1 cellular context compared by ENCODE assay signal in the genomic region with DNA sequence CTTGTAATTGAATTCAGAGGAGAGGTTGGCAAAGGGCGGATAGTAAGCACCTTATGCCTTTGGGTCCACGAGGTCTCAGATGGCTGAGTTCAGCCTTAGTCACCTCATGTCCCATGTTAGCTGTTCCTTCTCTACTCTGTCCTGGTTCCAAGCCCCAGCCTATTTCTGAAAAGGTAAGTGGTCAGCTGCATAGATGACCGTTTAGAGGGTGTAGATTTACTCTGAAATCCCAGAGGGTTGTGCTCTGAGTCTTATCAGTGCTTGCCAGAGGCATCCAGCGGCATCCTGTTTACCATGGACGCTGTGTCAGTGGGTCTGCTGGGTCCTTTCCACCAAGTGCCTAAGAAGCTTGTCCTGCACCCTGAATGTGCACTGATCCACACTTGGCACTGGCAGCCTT.
TF ChIP-seq lines count a peak whose summit lies in the region.

No MANE protein-coding gene starts in this region.

TF ChIP-seq in K562, 482 proteins besides CTCF, POLR2A, EP300 and RAD21 (continues in another document):
- TF ChIP-seq FOXJ2 (tag; IDR thresholded peaks at IDR 0.05) (no peak), ZBTB5 (IDR thresholded peaks at IDR 0.05) (no peak), ZNF224 (CRISPR knock-in tag; IDR thresholded peaks at IDR 0.05) (no peak), ZNF217 (CRISPR knock-in tag; IDR thresholded peaks at IDR 0.05) (no peak), RBM25 (IDR thresholded peaks at IDR 0.05; ENCODE audit: low read depth, low read length, severe bottlenecking) (no peak), ZZZ3 (IDR thresholded peaks at IDR 0.05) (no peak), DNMT1 (IDR thresholded peaks at IDR 0.05) (no peak), HNRNPK (IDR thresholded peaks at IDR 0.05; ENCODE audit: low read depth, low read length, poor library complexity, severe bottlenecking) (no peak), ZBTB9 (CRISPR knock-in tag; IDR thresholded peaks at IDR 0.05) (no peak), SRF (CRISPR knock-in tag; IDR thresholded peaks at IDR 0.05) (no peak), SPI1 (IDR thresholded peaks at IDR 0.05; ENCODE audit: borderline replicate concordance, low read depth, low read length) (no peak), SMAD2 (IDR thresholded peaks at IDR 0.05; ENCODE audit: low read depth, low read length) (no peak), FIP1L1 (IDR thresholded peaks at IDR 0.05; ENCODE audit: low read depth, low read length, poor library complexity, severe bottlenecking) (no peak), TEAD4 (IDR thresholded peaks at IDR 0.05; ENCODE audit: low read length) (peak; percentile 82), TEAD4 (CRISPR knock-in tag; IDR thresholded peaks at IDR 0.05; ENCODE audit: borderline replicate concordance) (no peak), ZNF280B (CRISPR knock-in tag; IDR thresholded peaks at IDR 0.05) (no peak), MYBL2 (IDR thresholded peaks at IDR 0.05; ENCODE audit: low read depth) (no peak), MYBL2 (CRISPR knock-in tag; IDR thresholded peaks at IDR 0.05; ENCODE audit: borderline replicate concordance) (no peak), DACH1 (IDR thresholded peaks at IDR 0.05; ENCODE audit: partially characterized antibody) (no peak), FOXM1 (IDR thresholded peaks at IDR 0.05; ENCODE audit: low read depth) (peak; percentile 55; the same call in 1 of the 2 replicates), FOXM1 (CRISPR knock-in tag; IDR thresholded peaks at IDR 0.05; ENCODE audit: low read depth) (no peak), KDM1A (IDR thresholded peaks at IDR 0.05) (peak; percentile 81 to 84), RBM22 (IDR thresholded peaks at IDR 0.05; ENCODE audit: low read depth, low read length, poor library complexity, severe bottlenecking) (no peak), IRF9 (tag; IDR thresholded peaks at IDR 0.05) (no peak), ZNF668 (CRISPR knock-in tag; IDR thresholded peaks at IDR 0.05) (no peak), ZNF133 (CRISPR knock-in tag; IDR thresholded peaks at IDR 0.05) (no peak)
- TF ChIP-seq, protein P1, sequence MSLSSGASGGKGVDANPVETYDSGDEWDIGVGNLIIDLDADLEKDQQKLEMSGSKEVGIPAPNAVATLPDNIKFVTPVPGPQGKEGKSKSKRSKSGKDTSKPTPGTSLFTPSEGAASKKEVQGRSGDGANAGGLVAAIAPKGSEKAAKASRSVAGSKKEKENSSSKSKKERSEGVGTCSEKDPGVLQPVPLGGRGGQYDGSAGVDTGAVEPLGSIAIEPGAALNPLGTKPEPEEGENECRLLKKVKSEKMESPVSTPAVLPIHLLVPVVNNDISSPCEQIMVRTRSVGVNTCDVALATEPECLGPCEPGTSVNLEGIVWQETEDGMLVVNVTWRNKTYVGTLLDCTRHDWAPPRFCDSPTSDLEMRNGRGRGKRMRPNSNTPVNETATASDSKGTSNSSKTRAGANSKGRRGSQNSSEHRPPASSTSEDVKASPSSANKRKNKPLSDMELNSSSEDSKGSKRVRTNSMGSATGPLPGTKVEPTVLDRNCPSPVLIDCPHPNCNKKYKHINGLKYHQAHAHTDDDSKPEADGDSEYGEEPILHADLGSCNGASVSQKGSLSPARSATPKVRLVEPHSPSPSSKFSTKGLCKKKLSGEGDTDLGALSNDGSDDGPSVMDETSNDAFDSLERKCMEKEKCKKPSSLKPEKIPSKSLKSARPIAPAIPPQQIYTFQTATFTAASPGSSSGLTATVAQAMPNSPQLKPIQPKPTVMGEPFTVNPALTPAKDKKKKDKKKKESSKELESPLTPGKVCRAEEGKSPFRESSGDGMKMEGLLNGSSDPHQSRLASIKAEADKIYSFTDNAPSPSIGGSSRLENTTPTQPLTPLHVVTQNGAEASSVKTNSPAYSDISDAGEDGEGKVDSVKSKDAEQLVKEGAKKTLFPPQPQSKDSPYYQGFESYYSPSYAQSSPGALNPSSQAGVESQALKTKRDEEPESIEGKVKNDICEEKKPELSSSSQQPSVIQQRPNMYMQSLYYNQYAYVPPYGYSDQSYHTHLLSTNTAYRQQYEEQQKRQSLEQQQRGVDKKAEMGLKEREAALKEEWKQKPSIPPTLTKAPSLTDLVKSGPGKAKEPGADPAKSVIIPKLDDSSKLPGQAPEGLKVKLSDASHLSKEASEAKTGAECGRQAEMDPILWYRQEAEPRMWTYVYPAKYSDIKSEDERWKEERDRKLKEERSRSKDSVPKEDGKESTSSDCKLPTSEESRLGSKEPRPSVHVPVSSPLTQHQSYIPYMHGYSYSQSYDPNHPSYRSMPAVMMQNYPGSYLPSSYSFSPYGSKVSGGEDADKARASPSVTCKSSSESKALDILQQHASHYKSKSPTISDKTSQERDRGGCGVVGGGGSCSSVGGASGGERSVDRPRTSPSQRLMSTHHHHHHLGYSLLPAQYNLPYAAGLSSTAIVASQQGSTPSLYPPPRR (CRISPR knock-in tag; IDR thresholded peaks at IDR 0.05; ENCODE audit: borderline replicate concordance) = no peak
- TF ChIP-seq, protein P2, sequence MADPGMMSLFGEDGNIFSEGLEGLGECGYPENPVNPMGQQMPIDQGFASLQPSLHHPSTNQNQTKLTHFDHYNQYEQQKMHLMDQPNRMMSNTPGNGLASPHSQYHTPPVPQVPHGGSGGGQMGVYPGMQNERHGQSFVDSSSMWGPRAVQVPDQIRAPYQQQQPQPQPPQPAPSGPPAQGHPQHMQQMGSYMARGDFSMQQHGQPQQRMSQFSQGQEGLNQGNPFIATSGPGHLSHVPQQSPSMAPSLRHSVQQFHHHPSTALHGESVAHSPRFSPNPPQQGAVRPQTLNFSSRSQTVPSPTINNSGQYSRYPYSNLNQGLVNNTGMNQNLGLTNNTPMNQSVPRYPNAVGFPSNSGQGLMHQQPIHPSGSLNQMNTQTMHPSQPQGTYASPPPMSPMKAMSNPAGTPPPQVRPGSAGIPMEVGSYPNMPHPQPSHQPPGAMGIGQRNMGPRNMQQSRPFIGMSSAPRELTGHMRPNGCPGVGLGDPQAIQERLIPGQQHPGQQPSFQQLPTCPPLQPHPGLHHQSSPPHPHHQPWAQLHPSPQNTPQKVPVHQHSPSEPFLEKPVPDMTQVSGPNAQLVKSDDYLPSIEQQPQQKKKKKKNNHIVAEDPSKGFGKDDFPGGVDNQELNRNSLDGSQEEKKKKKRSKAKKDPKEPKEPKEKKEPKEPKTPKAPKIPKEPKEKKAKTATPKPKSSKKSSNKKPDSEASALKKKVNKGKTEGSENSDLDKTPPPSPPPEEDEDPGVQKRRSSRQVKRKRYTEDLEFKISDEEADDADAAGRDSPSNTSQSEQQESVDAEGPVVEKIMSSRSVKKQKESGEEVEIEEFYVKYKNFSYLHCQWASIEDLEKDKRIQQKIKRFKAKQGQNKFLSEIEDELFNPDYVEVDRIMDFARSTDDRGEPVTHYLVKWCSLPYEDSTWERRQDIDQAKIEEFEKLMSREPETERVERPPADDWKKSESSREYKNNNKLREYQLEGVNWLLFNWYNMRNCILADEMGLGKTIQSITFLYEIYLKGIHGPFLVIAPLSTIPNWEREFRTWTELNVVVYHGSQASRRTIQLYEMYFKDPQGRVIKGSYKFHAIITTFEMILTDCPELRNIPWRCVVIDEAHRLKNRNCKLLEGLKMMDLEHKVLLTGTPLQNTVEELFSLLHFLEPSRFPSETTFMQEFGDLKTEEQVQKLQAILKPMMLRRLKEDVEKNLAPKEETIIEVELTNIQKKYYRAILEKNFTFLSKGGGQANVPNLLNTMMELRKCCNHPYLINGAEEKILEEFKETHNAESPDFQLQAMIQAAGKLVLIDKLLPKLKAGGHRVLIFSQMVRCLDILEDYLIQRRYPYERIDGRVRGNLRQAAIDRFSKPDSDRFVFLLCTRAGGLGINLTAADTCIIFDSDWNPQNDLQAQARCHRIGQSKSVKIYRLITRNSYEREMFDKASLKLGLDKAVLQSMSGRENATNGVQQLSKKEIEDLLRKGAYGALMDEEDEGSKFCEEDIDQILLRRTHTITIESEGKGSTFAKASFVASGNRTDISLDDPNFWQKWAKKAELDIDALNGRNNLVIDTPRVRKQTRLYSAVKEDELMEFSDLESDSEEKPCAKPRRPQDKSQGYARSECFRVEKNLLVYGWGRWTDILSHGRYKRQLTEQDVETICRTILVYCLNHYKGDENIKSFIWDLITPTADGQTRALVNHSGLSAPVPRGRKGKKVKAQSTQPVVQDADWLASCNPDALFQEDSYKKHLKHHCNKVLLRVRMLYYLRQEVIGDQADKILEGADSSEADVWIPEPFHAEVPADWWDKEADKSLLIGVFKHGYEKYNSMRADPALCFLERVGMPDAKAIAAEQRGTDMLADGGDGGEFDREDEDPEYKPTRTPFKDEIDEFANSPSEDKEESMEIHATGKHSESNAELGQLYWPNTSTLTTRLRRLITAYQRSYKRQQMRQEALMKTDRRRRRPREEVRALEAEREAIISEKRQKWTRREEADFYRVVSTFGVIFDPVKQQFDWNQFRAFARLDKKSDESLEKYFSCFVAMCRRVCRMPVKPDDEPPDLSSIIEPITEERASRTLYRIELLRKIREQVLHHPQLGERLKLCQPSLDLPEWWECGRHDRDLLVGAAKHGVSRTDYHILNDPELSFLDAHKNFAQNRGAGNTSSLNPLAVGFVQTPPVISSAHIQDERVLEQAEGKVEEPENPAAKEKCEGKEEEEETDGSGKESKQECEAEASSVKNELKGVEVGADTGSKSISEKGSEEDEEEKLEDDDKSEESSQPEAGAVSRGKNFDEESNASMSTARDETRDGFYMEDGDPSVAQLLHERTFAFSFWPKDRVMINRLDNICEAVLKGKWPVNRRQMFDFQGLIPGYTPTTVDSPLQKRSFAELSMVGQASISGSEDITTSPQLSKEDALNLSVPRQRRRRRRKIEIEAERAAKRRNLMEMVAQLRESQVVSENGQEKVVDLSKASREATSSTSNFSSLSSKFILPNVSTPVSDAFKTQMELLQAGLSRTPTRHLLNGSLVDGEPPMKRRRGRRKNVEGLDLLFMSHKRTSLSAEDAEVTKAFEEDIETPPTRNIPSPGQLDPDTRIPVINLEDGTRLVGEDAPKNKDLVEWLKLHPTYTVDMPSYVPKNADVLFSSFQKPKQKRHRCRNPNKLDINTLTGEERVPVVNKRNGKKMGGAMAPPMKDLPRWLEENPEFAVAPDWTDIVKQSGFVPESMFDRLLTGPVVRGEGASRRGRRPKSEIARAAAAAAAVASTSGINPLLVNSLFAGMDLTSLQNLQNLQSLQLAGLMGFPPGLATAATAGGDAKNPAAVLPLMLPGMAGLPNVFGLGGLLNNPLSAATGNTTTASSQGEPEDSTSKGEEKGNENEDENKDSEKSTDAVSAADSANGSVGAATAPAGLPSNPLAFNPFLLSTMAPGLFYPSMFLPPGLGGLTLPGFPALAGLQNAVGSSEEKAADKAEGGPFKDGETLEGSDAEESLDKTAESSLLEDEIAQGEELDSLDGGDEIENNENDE (IDR thresholded peaks at IDR 0.05; ENCODE audit: low read depth, low read length) = no peak
